ENCODE assay signal across 15 cellular contexts in genomic region chr11:19080579-19080993, GRCh38. TPM values are rescaled to one million over a fixed set of nuclear protein-coding genes. Genes with fewer than 3 reads are reported as not detected.
DNase-seq lines count a peak whose midpoint lies in the region; ATAC-seq and TF ChIP-seq lines count a peak whose summit lies in the region.
"Had no signal": no experiment of that assay in that cellular context is flagged by ENCODE, and none has a peak within 500 bp of the region (broad histone marks: within the 10 kb centered on the region; RNA-seq: fewer than 3 reads in every experiment).

No MANE protein-coding gene starts in this region.

- TF ChIP-seq POLR2A in transverse colon (IDR thresholded peaks at IDR 0.05) = no peak

- DNase-seq in AG04449 (ENCODE audit: low read depth, low spot score) = peak; percentile 28
- DNase-seq in MG63 = peak; percentile 16
- no peak for DNase-seq in mesendoderm
- no peak for DNase-seq in transverse colon
- DNase-seq in left lobe of liver (ENCODE audit: low spot score) = no peak
- no peak for DNase-seq in HT-29 (ENCODE audit: low spot score)
- DNase-seq: activated T-cell treated with anti-CD3 and anti-CD28 coated beads, Interleukin-2, amount 50 U/mL, for 1 hour; brain microvascular endothelial cell; DND-41; NCI-H1092 treated with DMSO at 0.1 percent for 48 hours; NCI-H510A treated with DMSO at 0.1 percent for 48 hours had no signal

- peak; percentile 87 for ATAC-seq in esophagus mucosa
- no peak for ATAC-seq in HG02642 (IDR thresholded peaks at IDR 0.05; ENCODE audit: poor library complexity, unreplicated experiment)
- ATAC-seq in left lobe of liver = no peak
- ATAC-seq: gastroesophageal sphincter had no signal

- peaks cover 4% of the 10 kb centered on the region for H3K4me1 ChIP-seq in mesendoderm (ENCODE audit: control insufficient read depth, low read depth, low read length)
- H3K4me1 ChIP-seq in transverse colon = peaks cover 3 to 4% (median 4%) of the 10 kb centered on the region in 4 donors
- H3K4me1 ChIP-seq: gastroesophageal sphincter had no signal

- no peaks in the 10 kb centered on the region for H3K79me2 ChIP-seq in mesendoderm (ENCODE audit: control insufficient read depth, insufficient read depth, low read length)

- H3K36me3 ChIP-seq in MG63 (no peaks in the 10 kb centered on the region), mesendoderm (ENCODE audit: control insufficient read depth, insufficient read depth, low read length) (no peaks in the 10 kb centered on the region), transverse colon (no peaks in the 10 kb centered on the region)
- H3K36me3 ChIP-seq: brain microvascular endothelial cell, gastroesophageal sphincter had no signal

- peak overlapping the region; percentile 14 for H2AK5ac ChIP-seq in mesendoderm (ENCODE audit: low read length)

- H3K4me3 ChIP-seq in AG04449 (ENCODE audit: low read depth, low read length) = no peak overlapping the region
- H3K4me3 ChIP-seq in MG63 = no peak overlapping the region
- no peak overlapping the region for H3K4me3 ChIP-seq in mesendoderm (ENCODE audit: low read length)
- H3K4me3 ChIP-seq in transverse colon = no peak overlapping the region
- H3K4me3 ChIP-seq: gastroesophageal sphincter had no signal

- no peak for TF ChIP-seq CTCF in AG04449 (IDR thresholded peaks at IDR 0.05; ENCODE audit: insufficient read depth, low read length, missing control alignments)
- TF ChIP-seq CTCF in transverse colon (IDR thresholded peaks at IDR 0.05) = no peak

- no peak overlapping the region for H3K18ac ChIP-seq in mesendoderm (ENCODE audit: low read length)

- H3K56ac ChIP-seq in mesendoderm (ENCODE audit: low read length) = no peak overlapping the region

- no peak overlapping the region for H2BK120ac ChIP-seq in mesendoderm (ENCODE audit: low read depth, low read length)

- no peaks in the 10 kb centered on the region for H3K79me1 ChIP-seq in mesendoderm (ENCODE audit: low read length)

- no peak for TF ChIP-seq EP300 in transverse colon (IDR thresholded peaks at IDR 0.05; ENCODE audit: low read depth)

- H3K23ac ChIP-seq in mesendoderm (ENCODE audit: low read length) = no peak overlapping the region

- POLR2A ChIA-PET in AG04449 (lab: Yijun Ruan, JAX) = no interaction called here

- H4K8ac ChIP-seq in mesendoderm (ENCODE audit: low read depth, low read length) = no peak overlapping the region

- no peak overlapping the region for H3K4ac ChIP-seq in mesendoderm (ENCODE audit: low read depth, low read length)

- H2BK15ac ChIP-seq in mesendoderm (replicated peaks; ENCODE audit: low read depth) = no peak overlapping the region

- H3K4me2 ChIP-seq in mesendoderm (ENCODE audit: low read length) = no peak overlapping the region

- H3K27me3 ChIP-seq in MG63 (no peaks in the 10 kb centered on the region), mesendoderm (ENCODE audit: insufficient read depth, low read length, poor library complexity) (no peaks in the 10 kb centered on the region), transverse colon (no peaks in the 10 kb centered on the region)
- H3K27me3 ChIP-seq: gastroesophageal sphincter had no signal

- H3K9me3 ChIP-seq in MG63 (no peaks in the 10 kb centered on the region), transverse colon (no peaks in the 10 kb centered on the region)
- H3K9me3 ChIP-seq: gastroesophageal sphincter had no signal

- H3K27ac ChIP-seq in mesendoderm (ENCODE audit: low read depth, low read length) (no peak overlapping the region), transverse colon (no peak overlapping the region)
- H3K27ac ChIP-seq: brain microvascular endothelial cell, gastroesophageal sphincter, VCaP had no signal

- in situ Hi-C loops in transverse colon (cut with MboI; ENCODE audit: low pct_ligation_motif_present in 1 of 4, low pct_unique_long_range_greater_than_20kb in 1 of 4, low sequenced_read_pairs in 3 of 4) = loop anchor here in 1 of 4 donors (25.0 kb wide), 1 partner anchor 93 kb away; no protein-coding TSS in a partner anchor

- intact Hi-C loops in transverse colon (cut with DNase I; ENCODE audit: low total_unique reads) = no loop called here

- CTCF ChIA-PET in AG04449 (lab: Yijun Ruan, JAX) = interaction anchor here (1.0 to 15.8 kb wide), 4 partner anchors 9 to 474 kb away, joined by 3 to 332 read pairs (median 22); no protein-coding TSS in a partner anchor

- H2BK5ac ChIP-seq in mesendoderm (ENCODE audit: low read length) = no peak overlapping the region

- WGBS in mesendoderm (ENCODE audit: extremely low coverage, insufficient coverage, low lambda C conversion rate) = no CpG with 5 or more reads among the region's 6 CpGs
- WGBS in transverse colon (ENCODE audit: low coverage in 1 of 2), 2 donors = 69 to 81% methylated on average over 4 to 6 of the region's 6 CpGs

- H3K9ac ChIP-seq in mesendoderm (ENCODE audit: low read length) = no peak overlapping the region

- H4K5ac ChIP-seq in mesendoderm (ENCODE audit: low read length) = no peak overlapping the region

RNA-seq across cellular contexts. Expression of gene MRGPRX2, which starts 20.1 kb away (rescaled TPM):
- total RNA-seq in MG63 (2014; rRNA removed; shearing (Covaris generic); ENCODE audit: low replicate concordance) = not detected in 2 replicates
- total RNA-seq in esophagus mucosa (not detected), transverse colon (not detected), left lobe of liver (not detected)
- not detected for polyA plus RNA-seq in mesendoderm (2013, experiment 1 of 2)
- polyA plus RNA-seq in mesendoderm (2013, experiment 2 of 2) = not detected
- not detected in 2 replicates for total RNA-seq in HT-29 (2014; rRNA removed; shearing (Covaris generic))

RNA-seq across cellular contexts. Expression of gene ZDHHC13, which starts 36.4 kb away (rescaled TPM):
- total RNA-seq in MG63 (2014; rRNA removed; shearing (Covaris generic); ENCODE audit: low replicate concordance) = 6.4 and 14.7 TPM in 2 replicates
- total RNA-seq in esophagus mucosa (36.5 TPM), transverse colon (10 to 100 TPM; 16.1 to 33.3 (median 28.3) TPM), left lobe of liver (1.6 TPM)
- 11.0 TPM for polyA plus RNA-seq in mesendoderm (2013, experiment 1 of 2)
- polyA plus RNA-seq in mesendoderm (2013, experiment 2 of 2) = 11.5 TPM
- 12.2 and 16.1 TPM in 2 replicates for total RNA-seq in HT-29 (2014; rRNA removed; shearing (Covaris generic))

Comparison
In these comparisons a context has a peak if more than half of its experiments do, and no peak if none do; other contexts are left out.
1. DNase-seq: peak in AG04449 (single experiment) and MG63 (single experiment); none in mesendoderm (single experiment), transverse colon (single experiment), left lobe of liver (single experiment) and HT-29 (single experiment).